ENCODE assay signal across 23 cellular contexts in the genomic region with DNA sequence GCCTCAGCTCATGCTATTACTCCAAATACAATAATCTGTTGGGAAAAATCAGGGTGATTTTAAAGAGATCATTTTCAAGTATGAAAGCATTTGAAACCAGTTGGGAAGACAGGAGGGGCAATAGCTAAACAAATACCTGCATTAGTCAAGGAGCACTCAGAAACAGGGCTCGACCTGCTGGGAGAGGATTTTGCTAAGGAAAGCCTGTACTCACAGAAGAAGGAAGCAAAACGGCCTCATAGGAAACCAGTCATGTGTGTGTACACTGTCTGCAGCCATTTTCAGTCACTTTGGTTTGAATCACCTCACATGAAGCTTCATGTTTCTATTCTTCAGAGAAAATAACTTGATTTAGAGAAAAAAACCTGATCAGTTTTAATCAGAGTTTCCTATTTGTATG.
"Had no signal": no experiment of that assay in that cellular context is flagged by ENCODE, and none has a peak within 500 bp of the region (broad histone marks: within the 10 kb centered on the region; RNA-seq: fewer than 3 reads in every experiment).

No MANE protein-coding gene starts in this region.

- FAIRE-seq: astrocyte, TTC549 had no signal

- DNase-seq: activated B cell treated with CpG ODN at 0.5 μM for 24 hours; activated CD4-positive, alpha-beta memory T cell treated with anti-CD3 and anti-CD28 coated beads for 36 hours; activated CD4-positive, alpha-beta T cell treated with anti-CD3 and anti-CD28 coated beads for 1 hour; activated CD4-positive, alpha-beta T cell treated with anti-CD3 and anti-CD28 coated beads, Interleukin-2, amount 10 ng/mL, durations not matched to agents 7 days and 5 days; activated CD8-positive, alpha-beta memory T cell treated with anti-CD3 and anti-CD28 coated beads for 24 hours; activated effector memory CD4-positive, alpha-beta T cell treated with anti-CD3 and anti-CD28 coated beads, Interleukin-2, amount 50 U/mL, for 16 hours; activated naive CD4-positive, alpha-beta T cell treated with Interleukin-2 at 50 U/mL for 16 hours; activated naive CD8-positive, alpha-beta T cell treated with anti-CD3 and anti-CD28 coated beads, Interleukin-2, amount 50 U/mL, for 24 hours; activated T-cell treated with anti-CD3 and anti-CD28 coated beads, Interleukin-2, amount 50 U/mL, for 4 hours; amygdala; KBM-7; NCI-H1092; NCI-H1930; NCI-H446; NCI-H524; T-cell; T-helper 2 cell; T1000 had no signal

- H3K4me3 ChIP-seq: cardiac muscle cell, SK-N-MC had no signal

- H3K36me3 ChIP-seq: cardiac muscle cell had no signal

- ATAC-seq: activated naive CD4-positive, alpha-beta T cell treated with anti-CD3 and anti-CD28 coated beads, Interleukin-2, amount 50 U/mL, for 72 hours; activated naive CD8-positive, alpha-beta T cell treated with anti-CD3 and anti-CD28 coated beads, Interleukin-2, amount 50 U/mL, for 24 hours; activated T-cell treated with anti-CD3 and anti-CD28 coated beads, Interleukin-2, amount 50 U/mL, for 4 hours; T-cell had no signal

- H3K27ac ChIP-seq: cardiac muscle cell, SK-N-MC had no signal

- H3K27me3 ChIP-seq: cardiac muscle cell had no signal
